Comparison of ENCODE assay signal across 1 cellular context in genomic region chr12:57046947-57047890, GRCh38.
TF ChIP-seq lines count a peak whose summit lies in the region.

No MANE protein-coding gene starts in this region.

TF ChIP-seq in SK-N-SH treated with all-trans-retinoic acid at 6 μM for 48 hours, 23 proteins besides CTCF, POLR2A, EP300 and RAD21 (continued from another document):
- TF ChIP-seq, protein P1, sequence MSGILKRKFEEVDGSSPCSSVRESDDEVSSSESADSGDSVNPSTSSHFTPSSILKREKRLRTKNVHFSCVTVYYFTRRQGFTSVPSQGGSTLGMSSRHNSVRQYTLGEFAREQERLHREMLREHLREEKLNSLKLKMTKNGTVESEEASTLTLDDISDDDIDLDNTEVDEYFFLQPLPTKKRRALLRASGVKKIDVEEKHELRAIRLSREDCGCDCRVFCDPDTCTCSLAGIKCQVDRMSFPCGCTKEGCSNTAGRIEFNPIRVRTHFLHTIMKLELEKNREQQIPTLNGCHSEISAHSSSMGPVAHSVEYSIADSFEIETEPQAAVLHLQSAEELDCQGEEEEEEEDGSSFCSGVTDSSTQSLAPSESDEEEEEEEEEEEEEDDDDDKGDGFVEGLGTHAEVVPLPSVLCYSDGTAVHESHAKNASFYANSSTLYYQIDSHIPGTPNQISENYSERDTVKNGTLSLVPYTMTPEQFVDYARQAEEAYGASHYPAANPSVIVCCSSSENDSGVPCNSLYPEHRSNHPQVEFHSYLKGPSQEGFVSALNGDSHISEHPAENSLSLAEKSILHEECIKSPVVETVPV (CRISPR knock-in tag; IDR thresholded peaks at IDR 0.05): no peak
- TF ChIP-seq TCF4 (CRISPR knock-in tag; IDR thresholded peaks at IDR 0.05; ENCODE audit: borderline replicate concordance): no peak
- TF ChIP-seq TOX (CRISPR knock-in tag; IDR thresholded peaks at IDR 0.05; ENCODE audit: borderline replicate concordance): no peak
- no peak for TF ChIP-seq ZNF565 (CRISPR knock-in tag; conservative IDR thresholded peaks at IDR 0.05; ENCODE audit: low read depth)
- no peak for TF ChIP-seq CREB5 (CRISPR knock-in tag; IDR thresholded peaks at IDR 0.05; ENCODE audit: low read depth)
- no peak for TF ChIP-seq CSDC2 (CRISPR knock-in tag; IDR thresholded peaks at IDR 0.05)
- TF ChIP-seq ZFP3 (CRISPR knock-in tag; IDR thresholded peaks at IDR 0.05): no peak
- no peak for TF ChIP-seq ZC3H10 (CRISPR knock-in tag; IDR thresholded peaks at IDR 0.05)
